1 cellular context compared by ENCODE assay signal in the genomic region with DNA sequence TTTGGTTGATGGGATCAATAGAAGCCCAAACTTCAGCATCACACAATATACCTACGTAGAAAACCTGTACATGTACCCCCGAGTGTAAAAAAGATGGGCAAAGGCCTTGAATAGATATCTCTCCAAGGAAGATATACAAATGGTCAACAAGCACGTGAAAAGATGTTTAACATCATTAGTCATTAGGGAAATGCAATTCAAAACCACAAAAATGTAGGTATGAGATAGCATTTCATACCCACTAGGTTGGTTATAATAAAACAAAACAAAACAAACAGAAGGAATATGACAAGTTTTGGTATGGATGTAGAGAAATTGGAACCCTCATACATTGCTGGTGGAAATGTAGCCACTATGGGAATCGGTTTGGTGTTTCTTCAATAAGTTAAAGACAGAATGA.
TF ChIP-seq lines count a peak whose summit lies in the region.

No MANE protein-coding gene starts in this region.

TF ChIP-seq in SK-N-SH treated with all-trans-retinoic acid at 6 μM for 48 hours, 23 proteins besides CTCF, POLR2A, EP300 and RAD21 (continued from another document):
- TF ChIP-seq OSR1 (CRISPR knock-in tag; IDR thresholded peaks at IDR 0.05) (no peak), ESRRG (CRISPR knock-in tag; IDR thresholded peaks at IDR 0.05) (no peak), CSDC2 (CRISPR knock-in tag; IDR thresholded peaks at IDR 0.05) (no peak), BACH2 (CRISPR knock-in tag; IDR thresholded peaks at IDR 0.05; ENCODE audit: borderline replicate concordance) (no peak), PPARA (CRISPR knock-in tag; IDR thresholded peaks at IDR 0.05; ENCODE audit: borderline replicate concordance) (no peak)
- TF ChIP-seq, protein P1, sequence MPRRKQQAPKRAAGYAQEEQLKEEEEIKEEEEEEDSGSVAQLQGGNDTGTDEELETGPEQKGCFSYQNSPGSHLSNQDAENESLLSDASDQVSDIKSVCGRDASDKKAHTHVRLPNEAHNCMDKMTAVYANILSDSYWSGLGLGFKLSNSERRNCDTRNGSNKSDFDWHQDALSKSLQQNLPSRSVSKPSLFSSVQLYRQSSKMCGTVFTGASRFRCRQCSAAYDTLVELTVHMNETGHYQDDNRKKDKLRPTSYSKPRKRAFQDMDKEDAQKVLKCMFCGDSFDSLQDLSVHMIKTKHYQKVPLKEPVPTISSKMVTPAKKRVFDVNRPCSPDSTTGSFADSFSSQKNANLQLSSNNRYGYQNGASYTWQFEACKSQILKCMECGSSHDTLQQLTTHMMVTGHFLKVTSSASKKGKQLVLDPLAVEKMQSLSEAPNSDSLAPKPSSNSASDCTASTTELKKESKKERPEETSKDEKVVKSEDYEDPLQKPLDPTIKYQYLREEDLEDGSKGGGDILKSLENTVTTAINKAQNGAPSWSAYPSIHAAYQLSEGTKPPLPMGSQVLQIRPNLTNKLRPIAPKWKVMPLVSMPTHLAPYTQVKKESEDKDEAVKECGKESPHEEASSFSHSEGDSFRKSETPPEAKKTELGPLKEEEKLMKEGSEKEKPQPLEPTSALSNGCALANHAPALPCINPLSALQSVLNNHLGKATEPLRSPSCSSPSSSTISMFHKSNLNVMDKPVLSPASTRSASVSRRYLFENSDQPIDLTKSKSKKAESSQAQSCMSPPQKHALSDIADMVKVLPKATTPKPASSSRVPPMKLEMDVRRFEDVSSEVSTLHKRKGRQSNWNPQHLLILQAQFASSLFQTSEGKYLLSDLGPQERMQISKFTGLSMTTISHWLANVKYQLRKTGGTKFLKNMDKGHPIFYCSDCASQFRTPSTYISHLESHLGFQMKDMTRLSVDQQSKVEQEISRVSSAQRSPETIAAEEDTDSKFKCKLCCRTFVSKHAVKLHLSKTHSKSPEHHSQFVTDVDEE (CRISPR knock-in tag; IDR thresholded peaks at IDR 0.05) = no peak
- TF ChIP-seq, protein P2, sequence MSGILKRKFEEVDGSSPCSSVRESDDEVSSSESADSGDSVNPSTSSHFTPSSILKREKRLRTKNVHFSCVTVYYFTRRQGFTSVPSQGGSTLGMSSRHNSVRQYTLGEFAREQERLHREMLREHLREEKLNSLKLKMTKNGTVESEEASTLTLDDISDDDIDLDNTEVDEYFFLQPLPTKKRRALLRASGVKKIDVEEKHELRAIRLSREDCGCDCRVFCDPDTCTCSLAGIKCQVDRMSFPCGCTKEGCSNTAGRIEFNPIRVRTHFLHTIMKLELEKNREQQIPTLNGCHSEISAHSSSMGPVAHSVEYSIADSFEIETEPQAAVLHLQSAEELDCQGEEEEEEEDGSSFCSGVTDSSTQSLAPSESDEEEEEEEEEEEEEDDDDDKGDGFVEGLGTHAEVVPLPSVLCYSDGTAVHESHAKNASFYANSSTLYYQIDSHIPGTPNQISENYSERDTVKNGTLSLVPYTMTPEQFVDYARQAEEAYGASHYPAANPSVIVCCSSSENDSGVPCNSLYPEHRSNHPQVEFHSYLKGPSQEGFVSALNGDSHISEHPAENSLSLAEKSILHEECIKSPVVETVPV (CRISPR knock-in tag; IDR thresholded peaks at IDR 0.05) = no peak
- TF ChIP-seq, protein P3, sequence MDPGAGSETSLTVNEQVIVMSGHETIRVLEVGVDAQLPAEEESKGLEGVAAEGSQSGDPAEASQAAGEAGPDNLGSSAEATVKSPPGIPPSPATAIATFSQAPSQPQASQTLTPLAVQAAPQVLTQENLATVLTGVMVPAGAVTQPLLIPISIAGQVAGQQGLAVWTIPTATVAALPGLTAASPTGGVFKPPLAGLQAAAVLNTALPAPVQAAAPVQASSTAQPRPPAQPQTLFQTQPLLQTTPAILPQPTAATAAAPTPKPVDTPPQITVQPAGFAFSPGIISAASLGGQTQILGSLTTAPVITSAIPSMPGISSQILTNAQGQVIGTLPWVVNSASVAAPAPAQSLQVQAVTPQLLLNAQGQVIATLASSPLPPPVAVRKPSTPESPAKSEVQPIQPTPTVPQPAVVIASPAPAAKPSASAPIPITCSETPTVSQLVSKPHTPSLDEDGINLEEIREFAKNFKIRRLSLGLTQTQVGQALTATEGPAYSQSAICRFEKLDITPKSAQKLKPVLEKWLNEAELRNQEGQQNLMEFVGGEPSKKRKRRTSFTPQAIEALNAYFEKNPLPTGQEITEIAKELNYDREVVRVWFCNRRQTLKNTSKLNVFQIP (CRISPR knock-in tag; IDR thresholded peaks at IDR 0.05; ENCODE audit: borderline replicate concordance, low read depth) = no peak
